ENCODE assay signal across 2 cellular contexts in the genomic region with DNA sequence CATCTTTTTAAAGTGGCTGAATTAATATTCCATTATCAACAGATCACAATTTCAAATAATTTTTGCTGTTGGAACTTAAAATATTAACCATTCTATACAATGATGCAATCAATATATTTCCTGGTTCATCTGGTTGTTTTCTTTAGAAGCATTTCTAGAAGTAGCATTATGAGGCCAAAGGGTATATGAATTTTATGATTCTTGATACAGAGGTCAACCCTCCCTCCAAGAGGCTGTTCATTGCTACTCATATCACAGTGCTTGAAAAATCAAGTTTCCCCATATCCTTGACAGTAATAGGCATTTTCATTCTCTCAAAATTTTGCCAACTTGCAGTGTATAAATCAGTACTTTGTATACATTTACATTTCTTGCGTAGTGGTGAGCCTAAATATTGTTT.
TF ChIP-seq lines count a peak whose summit lies in the region.

No MANE protein-coding gene starts in this region.

TF ChIP-seq in HepG2, 621 proteins besides CTCF, POLR2A, EP300 and RAD21:
- no peak for TF ChIP-seq ZNF143 (CRISPR knock-in tag; IDR thresholded peaks at IDR 0.05)
- peak; percentile 56; the same call in 1 of the 2 replicates for TF ChIP-seq ATF7 (IDR thresholded peaks at IDR 0.05)
- TF ChIP-seq ATF7 (CRISPR knock-in tag; IDR thresholded peaks at IDR 0.05) = no peak

TF ChIP-seq in IMR-90, 13 proteins besides CTCF, POLR2A, EP300 and RAD21:
- TF ChIP-seq CEBPB (IDR thresholded peaks at IDR 0.05; ENCODE audit: low read depth, low read length) (0 out of 2 replicates have a peak, but pooled peaks have one; percentile 10), SMC3 (IDR thresholded peaks at IDR 0.05; ENCODE audit: low read depth, low read length) (no peak)
